1 cellular context compared by ENCODE assay signal in the genomic region with DNA sequence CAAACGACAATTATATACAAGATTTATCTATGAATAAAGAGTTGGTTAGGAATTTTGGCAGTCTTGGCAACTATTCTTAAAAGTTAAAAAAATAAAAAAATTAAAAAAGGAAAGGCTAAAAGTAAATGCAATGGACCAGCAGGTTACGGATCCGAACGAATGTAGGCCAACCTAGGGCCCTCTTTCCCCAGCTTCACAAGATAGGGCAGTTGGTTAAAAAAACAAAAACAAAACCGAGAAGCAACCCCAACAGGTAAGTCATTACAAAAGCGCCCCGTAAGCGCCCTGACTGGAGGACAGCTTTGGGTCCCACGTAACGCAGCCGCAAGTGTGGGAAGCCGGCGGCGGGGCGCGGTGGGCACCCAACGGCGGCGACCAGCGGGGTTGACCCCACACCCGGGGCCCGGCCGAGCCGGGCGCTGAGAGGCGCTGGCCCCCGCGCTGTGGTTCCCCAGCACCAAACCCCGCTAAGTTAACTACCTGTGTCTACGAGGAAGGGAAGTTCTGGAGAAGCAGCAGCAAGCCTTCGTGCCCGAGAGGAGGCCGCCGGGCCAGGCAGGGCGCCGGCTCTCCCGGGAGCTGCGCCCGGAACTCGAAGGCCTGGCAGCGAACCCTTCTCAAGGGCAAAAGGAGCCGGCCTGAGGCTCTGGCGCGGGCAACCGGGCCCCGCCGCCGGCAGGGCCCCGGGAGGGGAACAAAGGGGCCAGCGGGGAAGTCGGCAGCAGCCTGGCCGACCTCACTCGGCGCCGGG.
TF ChIP-seq lines count a peak whose summit lies in the region.

No MANE protein-coding gene starts in this region.

TF ChIP-seq in HEK293, 187 proteins besides CTCF, POLR2A, EP300 and RAD21 (continued from another document):
- TF ChIP-seq, protein P1, sequence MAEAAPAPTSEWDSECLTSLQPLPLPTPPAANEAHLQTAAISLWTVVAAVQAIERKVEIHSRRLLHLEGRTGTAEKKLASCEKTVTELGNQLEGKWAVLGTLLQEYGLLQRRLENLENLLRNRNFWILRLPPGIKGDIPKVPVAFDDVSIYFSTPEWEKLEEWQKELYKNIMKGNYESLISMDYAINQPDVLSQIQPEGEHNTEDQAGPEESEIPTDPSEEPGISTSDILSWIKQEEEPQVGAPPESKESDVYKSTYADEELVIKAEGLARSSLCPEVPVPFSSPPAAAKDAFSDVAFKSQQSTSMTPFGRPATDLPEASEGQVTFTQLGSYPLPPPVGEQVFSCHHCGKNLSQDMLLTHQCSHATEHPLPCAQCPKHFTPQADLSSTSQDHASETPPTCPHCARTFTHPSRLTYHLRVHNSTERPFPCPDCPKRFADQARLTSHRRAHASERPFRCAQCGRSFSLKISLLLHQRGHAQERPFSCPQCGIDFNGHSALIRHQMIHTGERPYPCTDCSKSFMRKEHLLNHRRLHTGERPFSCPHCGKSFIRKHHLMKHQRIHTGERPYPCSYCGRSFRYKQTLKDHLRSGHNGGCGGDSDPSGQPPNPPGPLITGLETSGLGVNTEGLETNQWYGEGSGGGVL (tag by site-specific recombination; IDR thresholded peaks at IDR 0.05): no peak
- no peak for TF ChIP-seq ZNF530 (tag by site-specific recombination; IDR thresholded peaks at IDR 0.05; ENCODE audit: low read depth)
- peak; percentile 92 for TF ChIP-seq ZBTB20 (tag by site-specific recombination; IDR thresholded peaks at IDR 0.05)
TF ChIP-seq in HEK293: peak in this region for 5.
